In genomic region chr19:6125571-6125989, GRCh38 we compare ENCODE assay signal across 9 cellular contexts. TPM values are rescaled to one million over a fixed set of nuclear protein-coding genes. Genes with fewer than 3 reads are reported as not detected.
A peak's percentile ranks its signal among the peaks of the same experiment; 100 is the strongest.
DNase-seq lines count a peak whose midpoint lies in the region; ATAC-seq and TF ChIP-seq lines count a peak whose summit lies in the region.
"Had no signal": no experiment of that assay in that cellular context is flagged by ENCODE, and none has a peak within 500 bp of the region (broad histone marks: within the 10 kb centered on the region; RNA-seq: fewer than 3 reads in every experiment).

No MANE protein-coding gene starts in this region.

- H3K27ac ChIP-seq in VCaP (no peak overlapping the region), mammary epithelial cell (ENCODE audit: insufficient read depth, low read depth, low read length) (no peak overlapping the region)

- H3K9ac ChIP-seq in mammary epithelial cell (ENCODE audit: insufficient read depth, low read length) = no peak overlapping the region

- dilution Hi-C loops in mammary epithelial cell (cut with HindIII; ENCODE audit: low sequenced_read_pairs) = no loop called here

- in situ Hi-C loops in ACHN (cut with HindIII; ENCODE audit: low pct_ligation_motif_present, low pct_unique_long_range_greater_than_20kb, low sequenced_read_pairs) = no loop called here
- in situ Hi-C loops in mammary epithelial cell (cut with MboI; ENCODE audit: low sequenced_read_pairs in 2 of 2) = loop anchor here in 1 of 2 donors (25.0 kb wide), 1 partner anchor 737 kb away; no protein-coding TSS in a partner anchor

- H3K27me3 ChIP-seq in mammary epithelial cell (ENCODE audit: insufficient read depth, low read length) = no peaks in the 10 kb centered on the region

- H3K4me2 ChIP-seq in mammary epithelial cell (ENCODE audit: insufficient read depth, low read depth, low read length) = no peak overlapping the region

- no peaks in the 10 kb centered on the region for H3K36me3 ChIP-seq in mammary epithelial cell (ENCODE audit: insufficient read depth, low read length)

- CTCF ChIA-PET in mammary epithelial cell (lab: Charles Lee; ENCODE audit: low non-redundant PET) = interaction anchor here (0.5 to 1.6 kb wide), 9 partner anchors 11 to 412 kb away, joined by 3 to 13 read pairs (median 3); no protein-coding TSS in a partner anchor

- WGBS in mammary epithelial cell (ENCODE audit: low coverage, missing lambda C conversion rate) = 17% methylated on average over 6 of the region's 6 CpGs

- BruUV-seq in mammary epithelial cell (replicated peaks; lab: Mats Ljungman, UMichigan) = no TSS peak

- no peaks in the 10 kb centered on the region for H3K4me1 ChIP-seq in mammary epithelial cell (ENCODE audit: insufficient read depth, low read length)

- TF ChIP-seq CTCF in VCaP (conservative IDR thresholded peaks at IDR 0.05) (peak; percentile 84), mammary epithelial cell (conservative IDR thresholded peaks at IDR 0.05 in 1 of 2, IDR thresholded peaks at IDR 0.05 in 1 of 2; ENCODE audit: extremely low read depth in 1 of 2, insufficient read depth in 1 of 2, low read depth in 1 of 2, low read length in 2 of 2) (peak; percentile 96 to 97)

- intact Hi-C loops in mammary epithelial cell (cut with micrococcal nuclease) = loop anchor here (1.0 to 10.0 kb wide), 5 partner anchors 69 to 1217 kb away; partner anchors contain the start of gene NRTN

- DNase-seq in ACHN (peak; percentile 73), GM19240 (ENCODE audit: insufficient read length, low spot score) (peak; percentile 37), NCI-H2196 treated with DMSO at 0.1 percent for 48 hours (lab: John Stamatoyannopoulos, UW; ENCODE audit: unreplicated experiment) (peak; percentile 93), mammary epithelial cell (peak; percentile 73), kidney glomerular epithelial cell (lab: John Stamatoyannopoulos, UW) (peak; percentile 63)
- peak; percentile 22 to 28 for DNase-seq in stimulated activated CD4-positive, alpha-beta T cell treated with anti-CD3 and anti-CD28 coated beads, Interleukin-4, amount 100 ng/mL, for 48 hours (ENCODE audit: low read depth in 2 of 2)

- peak overlapping the region; percentile 40 for H2AFZ ChIP-seq in mammary epithelial cell (ENCODE audit: low read depth, low read length)

- H4K20me1 ChIP-seq in mammary epithelial cell (ENCODE audit: insufficient read depth, low read length) = no peaks in the 10 kb centered on the region

- no peak overlapping the region for H3K4me3 ChIP-seq in mammary epithelial cell (replicated peaks in 1 of 3; ENCODE audit: insufficient read depth in 1 of 3, low read depth in 2 of 3, low read length in 3 of 3)

- no peaks in the 10 kb centered on the region for H3K79me2 ChIP-seq in mammary epithelial cell (ENCODE audit: insufficient read depth, low read length)

- no peak for ATAC-seq in HG02642 (IDR thresholded peaks at IDR 0.05; ENCODE audit: poor library complexity, unreplicated experiment)

- H3K9me3 ChIP-seq in mammary epithelial cell (replicated peaks; ENCODE audit: insufficient read depth, low read length) = no peaks in the 10 kb centered on the region

RNA-seq across cellular contexts. Expression of gene ACSBG2, which starts 9.9 kb away (rescaled TPM):
- total RNA-seq in mammary epithelial cell = not detected
- polyA plus RNA-seq in mammary epithelial cell = not detected
- polyA minus RNA-seq in mammary epithelial cell = not detected
- total RNA-seq: mononuclear cell had no signal

RNA-seq across cellular contexts. Expression of gene RFX2, which starts 15.3 kb away (rescaled TPM):
- 10 to 100 TPM in 1 of 2 donors, 1 to 10 TPM in 1; 6.5 to 15.6 TPM for total RNA-seq in mammary epithelial cell
- polyA plus RNA-seq in mammary epithelial cell = 8.2 TPM
- polyA minus RNA-seq in mammary epithelial cell = 48.1 TPM

Comparison
In these comparisons a context has a peak if more than half of its experiments do, and no peak if none do; other contexts are left out.
1. DNase-seq: peak in every context shown above with its lines; median percentile 93 in NCI-H2196 treated with DMSO at 0.1 percent for 48 hours; 73 in ACHN; 73 in mammary epithelial cell; 63 in kidney glomerular epithelial cell; 37 in GM19240; 25 in stimulated activated CD4-positive, alpha-beta T cell treated with anti-CD3 and anti-CD28 coated beads, Interleukin-4, amount 100 ng/mL, for 48 hours.